In genomic region chr3:134315286-134316106, GRCh38 we compare ENCODE assay signal across 9 cellular contexts. TPM values are rescaled to one million over a fixed set of nuclear protein-coding genes. Genes with fewer than 3 reads are reported as not detected.
DNase-seq lines count a peak whose midpoint lies in the region; TF ChIP-seq lines count a peak whose summit lies in the region.
"Had no signal": no experiment of that assay in that cellular context is flagged by ENCODE, and none has a peak within 500 bp of the region (broad histone marks: within the 10 kb centered on the region; RNA-seq: fewer than 3 reads in every experiment).

No MANE protein-coding gene starts in this region.

- peak; percentile 51 for DNase-seq in activated CD8-positive, alpha-beta memory T cell treated with anti-CD3 and anti-CD28 coated beads for 24 hours
- no peak for DNase-seq in activated CD8-positive, alpha-beta memory T cell treated with anti-CD3 and anti-CD28 coated beads, Interleukin-2, amount 50 U/mL, for 4 hours
- DNase-seq in fibroblast of gingiva (ENCODE audit: low read depth) (peak; percentile 91), vagina (ENCODE audit: extremely low spot score in 2 of 2) (peak; percentile 91), DMS153 (lab: John Stamatoyannopoulos, UW) (no peak), NCI-H82 (lab: John Stamatoyannopoulos, UW) (no peak), NCI-H524 treated with DMSO at 0.1 percent for 48 hours (lab: John Stamatoyannopoulos, UW) (no peak)
- DNase-seq: 8988T had no signal

- no peaks in the 10 kb centered on the region for H3K27me3 ChIP-seq in muscle layer of duodenum (ENCODE audit: low read depth, low read length)
- H3K27me3 ChIP-seq in vagina, result no peaks in the 10 kb centered on the region

- no peak for TF ChIP-seq CTCF in vagina (IDR thresholded peaks at IDR 0.05)

- H3K4me1 ChIP-seq in muscle layer of duodenum (ENCODE audit: control insufficient read depth in 1 of 2, insufficient read depth in 2 of 2, low read length in 2 of 2) (peaks cover 0 to 40% of the 10 kb centered on the region in 2 donors), vagina (peaks cover 60% of the 10 kb centered on the region)

- intact Hi-C loops in vagina (cut with DNase I), result no loop called here

- H3K27ac ChIP-seq in muscle layer of duodenum (ENCODE audit: low read length) (peak overlapping the region; percentile 87), vagina (peak overlapping the region; percentile 80)

- H3K9me3 ChIP-seq in muscle layer of duodenum (ENCODE audit: control insufficient read depth in 1 of 2, low read length in 2 of 2) (no peaks in the 10 kb centered on the region), vagina (no peaks in the 10 kb centered on the region)

- no peak for TF ChIP-seq POLR2A in vagina (IDR thresholded peaks at IDR 0.05)

- H3K4me3 ChIP-seq in muscle layer of duodenum (ENCODE audit: low read depth in 1 of 2, low read length in 2 of 2), result no peak overlapping the region
- no peak overlapping the region for H3K4me3 ChIP-seq in vagina

- no peaks in the 10 kb centered on the region for H3K36me3 ChIP-seq in muscle layer of duodenum (ENCODE audit: control insufficient read depth in 1 of 2, insufficient read depth in 2 of 2, low read length in 2 of 2)
- no peaks in the 10 kb centered on the region for H3K36me3 ChIP-seq in vagina

RNA-seq across cellular contexts. Expression of gene AMOTL2, which starts 58.8 kb away (rescaled TPM):
- 60.6 TPM for total RNA-seq in vagina

Comparison
In these comparisons a context has a peak if more than half of its experiments do, and no peak if none do; other contexts are left out.
1. DNase-seq: peak in activated CD8-positive, alpha-beta memory T cell treated with anti-CD3 and anti-CD28 coated beads for 24 hours (single experiment), fibroblast of gingiva (single experiment) and vagina (2 of 2); none in activated CD8-positive, alpha-beta memory T cell treated with anti-CD3 and anti-CD28 coated beads, Interleukin-2, amount 50 U/mL, for 4 hours (single experiment), DMS153 (single experiment), NCI-H82 (single experiment) and NCI-H524 treated with DMSO at 0.1 percent for 48 hours (single experiment).